ENCODE assay signal across 22 cellular contexts in genomic region chr3:194061421-194062029, GRCh38.
DNase-seq lines count a peak whose midpoint lies in the region; ATAC-seq and TF ChIP-seq lines count a peak whose summit lies in the region.
"Had no signal": no experiment of that assay in that cellular context is flagged by ENCODE, and none has a peak within 500 bp of the region (broad histone marks: within the 10 kb centered on the region; RNA-seq: fewer than 3 reads in every experiment).

No MANE protein-coding gene starts in this region.

- H3K4me3 ChIP-seq in AG10803 (ENCODE audit: low read length), result no peak overlapping the region
- H3K4me3 ChIP-seq in SK-N-MC, result no peak overlapping the region
- no peak overlapping the region for H3K4me3 ChIP-seq in skeletal muscle tissue (ENCODE audit: low read length in 3 of 3)
- H3K4me3 ChIP-seq: BLaER1 treated with 17β-estradiol and CSF1 and Interleukin-3, amounts not matched to agents 10 nM and 100 nM; GM12878; SJCRH30 had no signal

- DNase-seq in AG10803 (ENCODE audit: low read depth) (peak; percentile 13), SK-N-MC (ENCODE audit: low read depth, low spot score) (no peak), fibroblast of peridontal ligament (ENCODE audit: extremely low read depth) (peak; percentile 26), NCI-H2081 (lab: John Stamatoyannopoulos, UW) (no peak), Right ventricle myocardium inferior (ENCODE audit: missing footprints) (no peak)
- DNase-seq: AML-193; CD4-positive, alpha-beta T cell; Karpas-422; NCI-H1092 treated with DMSO at 0.1 percent for 48 hours; NCI-H1436 treated with DMSO at 0.1 percent for 48 hours; NCI-H187 treated with DMSO at 0.1 percent for 48 hours; NCI-H2107; NCI-H524; NCI-H748 treated with DMSO at 0.1 percent for 48 hours; PC-3; SJCRH30 had no signal

- H3K27me3 ChIP-seq in skeletal muscle tissue (ENCODE audit: control insufficient read depth in 3 of 3, insufficient read depth in 3 of 3, low read length in 3 of 3), result no peaks in the 10 kb centered on the region
- H3K27me3 ChIP-seq: SJCRH30 had no signal

- no peaks in the 10 kb centered on the region for H3K36me3 ChIP-seq in SK-N-MC (ENCODE audit: insufficient read depth, low read length)
- no peaks in the 10 kb centered on the region for H3K36me3 ChIP-seq in skeletal muscle tissue (ENCODE audit: control insufficient read depth in 3 of 3, insufficient read depth in 3 of 3, low read length in 3 of 3)
- H3K36me3 ChIP-seq: BLaER1 treated with 17β-estradiol and CSF1 and Interleukin-3, amounts not matched to agents 10 nM and 100 nM; SJCRH30 had no signal

- H3K9me3 ChIP-seq in SK-N-MC (ENCODE audit: low read depth, low read length) (0 out of 2 replicates have a peak, but pooled peaks cover 4% of the 10 kb centered on the region), skeletal muscle tissue (ENCODE audit: control insufficient read depth in 3 of 3, low read length in 3 of 3) (no peaks in the 10 kb centered on the region)

- H3K27ac ChIP-seq in SK-N-MC (peak overlapping the region; percentile 68), skeletal muscle tissue (ENCODE audit: low read depth, low read length) (peak overlapping the region; percentile 17)
- H3K27ac ChIP-seq: BLaER1 treated with 17β-estradiol and CSF1 and Interleukin-3, amounts not matched to agents 10 nM and 100 nM; HL-60; SJCRH30 had no signal

- TF ChIP-seq CTCF in AG10803 (conservative IDR thresholded peaks at IDR 0.05; ENCODE audit: low read length), result no peak

- ATAC-seq in HG02571 (IDR thresholded peaks at IDR 0.05; ENCODE audit: unreplicated experiment) (no peak), Right ventricle myocardium inferior (no peak)
- ATAC-seq: GM12878, HCT116, PC-3 had no signal

- H3K4me1 ChIP-seq in skeletal muscle tissue (ENCODE audit: control insufficient read depth in 3 of 3, insufficient read depth in 3 of 3, low read length in 3 of 3), result peaks cover 32 to 49% (median 44%) of the 10 kb centered on the region in 3 donors

- intact Hi-C loops in Right ventricle myocardium inferior (cut with DNase I), result no loop called here

- H3K9ac ChIP-seq in SK-N-MC (ENCODE audit: insufficient read length) (no peak overlapping the region), skeletal muscle tissue (ENCODE audit: low read depth in 1 of 3, low read length in 3 of 3) (no peak overlapping the region)
- H3K9ac ChIP-seq: BLaER1 treated with 17β-estradiol and CSF1 and Interleukin-3, amounts not matched to agents 10 nM and 100 nM had no signal

Comparison
In these comparisons a context has a peak if more than half of its experiments do, and no peak if none do; other contexts are left out.
1. DNase-seq: peak in AG10803 (single experiment) and fibroblast of peridontal ligament (single experiment); none in SK-N-MC (single experiment), NCI-H2081 (0 of 2) and Right ventricle myocardium inferior (single experiment).